In genomic region chr4:70041652-70042286, GRCh38 we compare ENCODE assay signal across 22 cellular contexts. TPM values are rescaled to one million over a fixed set of nuclear protein-coding genes. Genes with fewer than 3 reads are reported as not detected.
DNase-seq lines count a peak whose midpoint lies in the region; ATAC-seq, FAIRE-seq and TF ChIP-seq lines count a peak whose summit lies in the region.
"Had no signal": no experiment of that assay in that cellular context is flagged by ENCODE, and none has a peak within 500 bp of the region (broad histone marks: within the 10 kb centered on the region; RNA-seq: fewer than 3 reads in every experiment).

No MANE protein-coding gene starts in this region.

- H3K27me3 ChIP-seq in BE2C (no peaks in the 10 kb centered on the region), body of pancreas (no peaks in the 10 kb centered on the region), pancreas (no peaks in the 10 kb centered on the region)
- H3K27me3 ChIP-seq: BLaER1 treated with 17β-estradiol and CSF1 and Interleukin-3, amounts not matched to agents 10 nM and 100 nM had no signal

- DNase-seq in BE2C: peak; percentile 21
- DNase-seq in body of pancreas: peak in 3 of 4 donors; percentile 14 to 61 (median 18)
- peak in 3 of 6 donors; percentile 27 to 33 (median 32) for DNase-seq in pancreas
- no peak for DNase-seq in nephron progenitor cell
- no peak for DNase-seq in T1000 (lab: John Stamatoyannopoulos, UW)
- DNase-seq in endothelial cell (ENCODE audit: low spot score): no peak
- DNase-seq: 8988T; ACHN; Caco-2; Calu3; CD4-positive, alpha-beta T cell; CD8-positive, alpha-beta T cell; DMS79 treated with DMSO at 0.1 percent for 48 hours; GF-D8 had no signal

- ATAC-seq in body of pancreas: no peak
- ATAC-seq in pancreas: peak in 3 of 4 donors; percentile 40 to 88 (median 86)
- ATAC-seq: CD8-positive, alpha-beta T cell had no signal

- no peaks in the 10 kb centered on the region for H3K4me1 ChIP-seq in BE2C
- no peaks in the 10 kb centered on the region for H3K4me1 ChIP-seq in body of pancreas
- H3K4me1 ChIP-seq in pancreas: no peaks in the 10 kb centered on the region
- H3K4me1 ChIP-seq: BLaER1 treated with 17β-estradiol and CSF1 and Interleukin-3, amounts not matched to agents 10 nM and 100 nM; Caco-2 had no signal

- H3K36me3 ChIP-seq in BE2C (no peaks in the 10 kb centered on the region), body of pancreas (replicated peaks in 1 of 2; ENCODE audit: insufficient read depth in 1 of 2, low read depth in 2 of 2) (no peaks in the 10 kb centered on the region), pancreas (no peaks in the 10 kb centered on the region)
- H3K36me3 ChIP-seq: BLaER1 treated with 17β-estradiol and CSF1 and Interleukin-3, amounts not matched to agents 10 nM and 100 nM had no signal

- no peak for TF ChIP-seq POLR2A in body of pancreas (IDR thresholded peaks at IDR 0.05)

- no peaks in the 10 kb centered on the region; the same call in 1 of the 2 replicates for H3K9me3 ChIP-seq in BE2C
- no peaks in the 10 kb centered on the region for H3K9me3 ChIP-seq in body of pancreas
- no peaks in the 10 kb centered on the region for H3K9me3 ChIP-seq in pancreas
- H3K9me3 ChIP-seq: Caco-2 had no signal

- H3K36me3 Mint-ChIP-seq in nephron progenitor cell (ENCODE audit: low read depth) (no peaks in the 10 kb centered on the region), endothelial cell (ENCODE audit: low read depth, unreplicated experiment) (no peaks in the 10 kb centered on the region)
- H3K36me3 Mint-ChIP-seq: CD8-positive, alpha-beta T cell had no signal

- intact Hi-C loops in body of pancreas (cut with DNase I) (no loop called here), pancreas (cut with DNase I) (no loop called here)

- H3K27ac ChIP-seq in body of pancreas (peak overlapping the region in 2 of 4 donors; percentile 4 to 64), pancreas (peak overlapping the region in 1 of 4 donors; percentile 2)
- H3K27ac ChIP-seq: BLaER1 treated with 17β-estradiol and CSF1 and Interleukin-3, amounts not matched to agents 10 nM and 100 nM; C4-2B had no signal

- H3K9me3 Mint-ChIP-seq in nephron progenitor cell: peaks cover 29% of the 10 kb centered on the region
- H3K9me3 Mint-ChIP-seq in endothelial cell (ENCODE audit: unreplicated experiment): peaks cover 4% of the 10 kb centered on the region

- 54 to 66% methylated on average over 7 of the region's 7 CpGs for WGBS in body of pancreas, 2 donors
- WGBS in pancreas, 2 donors: 40 to 62% methylated on average over 7 of the region's 7 CpGs

- TF ChIP-seq CTCF in BE2C (IDR thresholded peaks at IDR 0.05; ENCODE audit: low read depth, low read length) (no peak), body of pancreas (IDR thresholded peaks at IDR 0.05) (no peak), pancreas (IDR thresholded peaks at IDR 0.05) (no peak), nephron progenitor cell (IDR thresholded peaks at IDR 0.05) (no peak), endothelial cell (IDR thresholded peaks at IDR 0.05; ENCODE audit: unreplicated experiment) (no peak)

- H3K27ac Mint-ChIP-seq in nephron progenitor cell (no peak overlapping the region), endothelial cell (ENCODE audit: unreplicated experiment) (no peak overlapping the region)
- H3K27ac Mint-ChIP-seq: CD4-positive, alpha-beta T cell; CD8-positive, alpha-beta T cell had no signal

- no peak for FAIRE-seq in pancreas (lab: Jason Lieb, UNC)
- FAIRE-seq: D721Med, GM12891, GM19239 had no signal

- H3K4me3 Mint-ChIP-seq in nephron progenitor cell: no peak overlapping the region
- no peak overlapping the region for H3K4me3 Mint-ChIP-seq in endothelial cell (ENCODE audit: unreplicated experiment)
- H3K4me3 Mint-ChIP-seq: CD4-positive, alpha-beta T cell; CD8-positive, alpha-beta T cell had no signal

- no peaks in the 10 kb centered on the region for H3K4me1 Mint-ChIP-seq in nephron progenitor cell
- H3K4me1 Mint-ChIP-seq in endothelial cell (ENCODE audit: unreplicated experiment): no peaks in the 10 kb centered on the region

- H3K27me3 Mint-ChIP-seq in nephron progenitor cell (ENCODE audit: low read depth, poor library complexity): peaks cover 3% of the 10 kb centered on the region
- H3K27me3 Mint-ChIP-seq in endothelial cell (ENCODE audit: unreplicated experiment): no peaks in the 10 kb centered on the region
- H3K27me3 Mint-ChIP-seq: CD4-positive, alpha-beta T cell had no signal

- H3K4me3 ChIP-seq in BE2C (ENCODE audit: low read depth, low read length) (no peak overlapping the region), body of pancreas (no peak overlapping the region), pancreas (no peak overlapping the region)
- H3K4me3 ChIP-seq: BLaER1 treated with 17β-estradiol and CSF1 and Interleukin-3, amounts not matched to agents 10 nM and 100 nM had no signal

RNA-seq across cellular contexts. Expression of gene HTN1, which starts 8.5 kb away (rescaled TPM):
- polyA plus RNA-seq in BE2C (2012; ENCODE audit: insufficient read depth, insufficient read length, low read depth): 24.1 TPM
- not detected for total RNA-seq in body of pancreas
- not detected for total RNA-seq in pancreas
- polyA plus RNA-seq in pancreas: not detected
- not detected for total RNA-seq in endothelial cell (ENCODE audit: unreplicated experiment)
- total RNA-seq: A673; Caco-2; Calu3; CD4-positive, alpha-beta T cell; CD8-positive, alpha-beta T cell had no signal
- polyA plus RNA-seq: AG04450, BJ had no signal

RNA-seq across cellular contexts. Expression of gene HTN3, which starts 13.5 kb away (rescaled TPM):
- polyA plus RNA-seq in BE2C (2012; ENCODE audit: insufficient read depth, insufficient read length, low read depth): 43.4 TPM
- total RNA-seq in body of pancreas: not detected
- not detected for total RNA-seq in pancreas
- polyA plus RNA-seq in pancreas: not detected
- total RNA-seq in endothelial cell (ENCODE audit: unreplicated experiment): not detected
- total RNA-seq: A673; Caco-2; Calu3; CD4-positive, alpha-beta T cell; CD8-positive, alpha-beta T cell had no signal
- polyA plus RNA-seq: AG04450, BJ had no signal

RNA-seq across cellular contexts. Expression of gene STATH, which starts 46.0 kb away (rescaled TPM):
- polyA plus RNA-seq in BE2C (2012; ENCODE audit: insufficient read depth, insufficient read length, low read depth): not detected
- total RNA-seq in body of pancreas (not detected), pancreas (not detected), endothelial cell (ENCODE audit: unreplicated experiment) (not detected)
- not detected for polyA plus RNA-seq in pancreas
- total RNA-seq: A673; Caco-2; Calu3; CD4-positive, alpha-beta T cell; CD8-positive, alpha-beta T cell had no signal
- polyA plus RNA-seq: AG04450, BJ had no signal

Comparison
In these comparisons a context has a peak if more than half of its experiments do, and no peak if none do; other contexts are left out.
1. DNase-seq: peak in BE2C (single experiment) and body of pancreas (3 of 4); none in nephron progenitor cell (single experiment), T1000 (single experiment) and endothelial cell (single experiment).